Comparison of ENCODE assay signal across 27 cellular contexts in genomic region chr10:105989995-105990394, GRCh38.
"Had no signal": no experiment of that assay in that cellular context is flagged by ENCODE, and none has a peak within 500 bp of the region (broad histone marks: within the 10 kb centered on the region; RNA-seq: fewer than 3 reads in every experiment).

No MANE protein-coding gene starts in this region.

- H3K27ac Mint-ChIP-seq: activated CD4-positive, alpha-beta memory T cell treated with anti-CD3 and anti-CD28 coated beads, Interleukin-2, amount 10 ng/mL, durations not matched to agents 7 days and 5 days; activated CD4-positive, alpha-beta T cell treated with anti-CD3 and anti-CD28 coated beads for 36 hours; activated CD4-positive, alpha-beta T cell treated with anti-CD3 and anti-CD28 coated beads, Interleukin-2, amount 10 ng/mL, durations not matched to agents 24 days and 14 days; activated naive CD4-positive, alpha-beta T cell treated with anti-CD3 and anti-CD28 coated beads, Interleukin-2, amount 10 ng/mL, durations not matched to agents 7 days and 5 days; activated naive CD4-positive, alpha-beta T cell treated with anti-CD3 and anti-CD28 coated beads, Interleukin-2, amount 50 U/mL, for 72 hours; activated naive CD8-positive, alpha-beta T cell treated with anti-CD3 and anti-CD28 coated beads, Interleukin-2, amount 10 ng/mL, durations not matched to agents 7 days and 5 days; activated T-cell treated with anti-CD3 and anti-CD28 coated beads, Interleukin-2, amount 50 U/mL, for 24 hours; activated T-cell treated with anti-CD3 and anti-CD28 coated beads, Interleukin-2, amount 50 U/mL, for 72 hours; dendritic cell treated with granulocyte-macrophage colony-stimulating factor and Interleukin-4, amounts not matched to agents 40 ng/mL and 50 ng/mL, for 4 days; endodermal cell; T-helper 17 cell; T-helper 2 cell treated with Interferon-gamma antibody and Interleukin-4, amounts not matched to agents 5 μg/mL and 100 μg/mL, for 36 hours had no signal

- ATAC-seq: activated CD4-positive, alpha-beta T cell treated with anti-CD3 and anti-CD28 coated beads for 36 hours; activated naive CD4-positive, alpha-beta T cell treated with anti-CD3 and anti-CD28 coated beads, Interleukin-2, amount 50 U/mL, for 72 hours; activated T-cell treated with anti-CD3 and anti-CD28 coated beads, Interleukin-2, amount 50 U/mL, for 72 hours; esophagus mucosa; T-helper 17 cell had no signal

- H3K27me3 Mint-ChIP-seq: activated CD4-positive, alpha-beta memory T cell treated with anti-CD3 and anti-CD28 coated beads, Interleukin-2, amount 10 ng/mL, durations not matched to agents 7 days and 5 days; activated CD4-positive, alpha-beta T cell treated with anti-CD3 and anti-CD28 coated beads, Interleukin-2, amount 10 ng/mL, durations not matched to agents 24 days and 14 days; activated naive CD4-positive, alpha-beta T cell treated with anti-CD3 and anti-CD28 coated beads, Interleukin-2, amount 10 ng/mL, durations not matched to agents 7 days and 5 days; activated naive CD8-positive, alpha-beta T cell treated with anti-CD3 and anti-CD28 coated beads, Interleukin-2, amount 10 ng/mL, durations not matched to agents 7 days and 5 days; activated T-cell treated with anti-CD3 and anti-CD28 coated beads, Interleukin-2, amount 50 U/mL, for 24 hours; central memory CD8-positive, alpha-beta T cell; dendritic cell treated with granulocyte-macrophage colony-stimulating factor and Interleukin-4, amounts not matched to agents 40 ng/mL and 50 ng/mL, for 4 days; T-helper 17 cell had no signal

- H3K4me3 Mint-ChIP-seq: activated CD4-positive, alpha-beta memory T cell treated with anti-CD3 and anti-CD28 coated beads, Interleukin-2, amount 10 ng/mL, durations not matched to agents 7 days and 5 days; activated CD4-positive, alpha-beta T cell treated with anti-CD3 and anti-CD28 coated beads for 36 hours; activated CD4-positive, alpha-beta T cell treated with anti-CD3 and anti-CD28 coated beads, Interleukin-2, amount 10 ng/mL, durations not matched to agents 24 days and 14 days; activated naive CD4-positive, alpha-beta T cell treated with anti-CD3 and anti-CD28 coated beads, Interleukin-2, amount 10 ng/mL, durations not matched to agents 7 days and 5 days; activated naive CD8-positive, alpha-beta T cell treated with anti-CD3 and anti-CD28 coated beads, Interleukin-2, amount 10 ng/mL, durations not matched to agents 7 days and 5 days; activated T-cell treated with anti-CD3 and anti-CD28 coated beads, Interleukin-2, amount 50 U/mL, for 24 hours; activated T-cell treated with anti-CD3 and anti-CD28 coated beads, Interleukin-2, amount 50 U/mL, for 72 hours; brain; central memory CD8-positive, alpha-beta T cell; dendritic cell treated with granulocyte-macrophage colony-stimulating factor and Interleukin-4, amounts not matched to agents 40 ng/mL and 50 ng/mL, for 4 days; endodermal cell; T-helper 17 cell; T-helper 2 cell treated with Interferon-gamma antibody and Interleukin-4, amounts not matched to agents 5 μg/mL and 100 μg/mL, for 36 hours had no signal

- H3K9me3 Mint-ChIP-seq: activated CD4-positive, alpha-beta T cell treated with anti-CD3 and anti-CD28 coated beads, Interleukin-2, amount 10 ng/mL, durations not matched to agents 24 days and 14 days; activated naive CD4-positive, alpha-beta T cell treated with anti-CD3 and anti-CD28 coated beads, Interleukin-2, amount 10 ng/mL, durations not matched to agents 7 days and 5 days; activated naive CD4-positive, alpha-beta T cell treated with anti-CD3 and anti-CD28 coated beads, Interleukin-2, amount 50 U/mL, for 72 hours; activated naive CD8-positive, alpha-beta T cell treated with anti-CD3 and anti-CD28 coated beads, Interleukin-2, amount 10 ng/mL, durations not matched to agents 7 days and 5 days; endodermal cell; T-helper 2 cell treated with Interferon-gamma antibody and Interleukin-4, amounts not matched to agents 5 μg/mL and 100 μg/mL, for 36 hours had no signal

- DNase-seq: activated CD4-positive, alpha-beta memory T cell treated with anti-CD3 and anti-CD28 coated beads, Interleukin-2, amount 10 ng/mL, durations not matched to agents 7 days and 5 days; activated CD4-positive, alpha-beta T cell treated with anti-CD3 and anti-CD28 coated beads for 36 hours; activated CD4-positive, alpha-beta T cell treated with anti-CD3 and anti-CD28 coated beads, Interleukin-2, amount 10 ng/mL, durations not matched to agents 24 days and 14 days; activated CD4-positive, CD25-positive, alpha-beta regulatory T cell; activated CD4-positive, CD25-positive, alpha-beta regulatory T cell treated with anti-CD3 and anti-CD28 coated beads, Interleukin-2, amount 50 U/mL, for 72 hours; activated CD8-positive, alpha-beta memory T cell treated with anti-CD3 and anti-CD28 coated beads, Interleukin-2, amount 50 U/mL, for 48 hours; activated gamma-delta T cell; activated naive CD4-positive, alpha-beta T cell; activated naive CD4-positive, alpha-beta T cell treated with anti-CD3 and anti-CD28 coated beads, Interleukin-2, amount 10 ng/mL, durations not matched to agents 7 days and 5 days; activated naive CD8-positive, alpha-beta T cell treated with anti-CD3 and anti-CD28 coated beads, Interleukin-2, amount 10 ng/mL, durations not matched to agents 7 days and 5 days; activated T-cell treated with anti-CD3 and anti-CD28 coated beads for 4 hours; activated T-cell treated with anti-CD3 and anti-CD28 coated beads, Interleukin-2, amount 50 U/mL, for 24 hours; activated T-cell treated with anti-CD3 and anti-CD28 coated beads, Interleukin-2, amount 50 U/mL, for 72 hours; dorsolateral prefrontal cortex; effector memory CD4-positive, alpha-beta T cell; endodermal cell; foreskin fibroblast; SW 1271; T-helper 1 cell; T-helper 17 cell; T1000 had no signal

- H3K4me1 Mint-ChIP-seq: activated CD4-positive, alpha-beta memory T cell treated with anti-CD3 and anti-CD28 coated beads, Interleukin-2, amount 10 ng/mL, durations not matched to agents 7 days and 5 days; activated CD4-positive, alpha-beta T cell treated with anti-CD3 and anti-CD28 coated beads for 36 hours; activated CD4-positive, alpha-beta T cell treated with anti-CD3 and anti-CD28 coated beads, Interleukin-2, amount 10 ng/mL, durations not matched to agents 24 days and 14 days; activated naive CD4-positive, alpha-beta T cell treated with anti-CD3 and anti-CD28 coated beads, Interleukin-2, amount 10 ng/mL, durations not matched to agents 7 days and 5 days; activated naive CD8-positive, alpha-beta T cell treated with anti-CD3 and anti-CD28 coated beads, Interleukin-2, amount 10 ng/mL, durations not matched to agents 7 days and 5 days; central memory CD8-positive, alpha-beta T cell; endodermal cell; T-helper 17 cell had no signal
